ENCODE assay signal across 18 cellular contexts in the genomic region with DNA sequence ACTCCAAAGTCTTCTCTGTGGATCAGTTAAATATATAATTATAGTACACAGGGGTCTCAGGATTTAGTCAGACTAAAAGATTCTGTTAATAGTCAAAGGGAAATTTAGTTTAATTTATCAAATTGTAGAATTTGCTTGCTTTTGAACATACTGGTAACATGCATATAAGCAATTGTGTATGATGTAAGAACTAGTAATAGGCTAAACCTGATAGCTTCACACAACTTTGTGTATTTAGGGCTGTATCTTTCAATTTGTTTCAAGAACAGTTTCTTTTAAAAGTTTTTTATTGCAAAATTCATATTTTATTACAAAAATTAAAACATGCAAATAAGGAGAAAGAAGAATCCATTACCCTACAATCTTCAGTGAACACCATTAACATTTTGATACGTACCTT.
DNase-seq lines count a peak whose midpoint lies in the region; ATAC-seq, FAIRE-seq and TF ChIP-seq lines count a peak whose summit lies in the region.
"Had no signal": no experiment of that assay in that cellular context is flagged by ENCODE, and none has a peak within 500 bp of the region (broad histone marks: within the 10 kb centered on the region; RNA-seq: fewer than 3 reads in every experiment).

No MANE protein-coding gene starts in this region.

- no peaks in the 10 kb centered on the region for H3K36me3 ChIP-seq in body of pancreas (replicated peaks in 1 of 2; ENCODE audit: insufficient read depth in 1 of 2, low read depth in 2 of 2)

- H3K9me3 ChIP-seq in body of pancreas: peaks cover 0 to 2% (median 0%) of the 10 kb centered on the region in 3 donors

- WGBS in body of pancreas, 2 donors: 88 to 95% methylated on average over 1 of the region's 1 CpG

- peak; percentile 50 for DNase-seq in OCI-M1 (lab: John Stamatoyannopoulos, UW)
- peak; percentile 35 for DNase-seq in fibroblast of the aortic adventitia (ENCODE audit: low read depth)
- DNase-seq in stimulated activated CD4-positive, alpha-beta T cell treated with anti-CD3 and anti-CD28 coated beads, Interleukin-2, amount 100 ng/mL, for 24 hours: no peak
- DNase-seq in body of pancreas: no peak
- DNase-seq in NCI-H146 treated with DMSO at 0.1 percent for 48 hours (lab: John Stamatoyannopoulos, UW; ENCODE audit: unreplicated experiment): no peak
- DNase-seq: C1 segment of cervical spinal cord; Caco-2; CD4-positive, alpha-beta memory T cell; DMS153; DND-41; GDM1; GM23248; H7; HCEC 1CT had no signal

- no peak for ATAC-seq in body of pancreas
- ATAC-seq: GM12878 had no signal

- no peaks in the 10 kb centered on the region for H3K4me1 ChIP-seq in body of pancreas
- H3K4me1 ChIP-seq: Caco-2 had no signal

- TF ChIP-seq POLR2A in body of pancreas (IDR thresholded peaks at IDR 0.05): no peak

- H3K27ac ChIP-seq in body of pancreas: no peak overlapping the region
- H3K27ac ChIP-seq: GM23248 had no signal

- TF ChIP-seq CTCF in fibroblast of the aortic adventitia (IDR thresholded peaks at IDR 0.05; ENCODE audit: insufficient read depth, low read length) (no peak), body of pancreas (IDR thresholded peaks at IDR 0.05) (no peak)

- H3K4me3 ChIP-seq in fibroblast of the aortic adventitia (ENCODE audit: low read depth, low read length): no peak overlapping the region
- no peak overlapping the region for H3K4me3 ChIP-seq in body of pancreas
- H3K4me3 ChIP-seq: GM12878, GM23248 had no signal

- H3K27me3 ChIP-seq in body of pancreas: no peaks in the 10 kb centered on the region

- intact Hi-C loops in body of pancreas (cut with DNase I): no loop called here

- peak; percentile 80 for FAIRE-seq in G401.6 (lab: Jason Lieb, UNC)
- FAIRE-seq: GM12878, GM19239, H1 had no signal

Comparison
In these comparisons a context has a peak if more than half of its experiments do, and no peak if none do; other contexts are left out.
1. DNase-seq: peak in OCI-M1 (single experiment) and fibroblast of the aortic adventitia (single experiment); none in stimulated activated CD4-positive, alpha-beta T cell treated with anti-CD3 and anti-CD28 coated beads, Interleukin-2, amount 100 ng/mL, for 24 hours (0 of 2), body of pancreas (0 of 4) and NCI-H146 treated with DMSO at 0.1 percent for 48 hours (single experiment).